8 cellular contexts compared by ENCODE assay signal in the genomic region with DNA sequence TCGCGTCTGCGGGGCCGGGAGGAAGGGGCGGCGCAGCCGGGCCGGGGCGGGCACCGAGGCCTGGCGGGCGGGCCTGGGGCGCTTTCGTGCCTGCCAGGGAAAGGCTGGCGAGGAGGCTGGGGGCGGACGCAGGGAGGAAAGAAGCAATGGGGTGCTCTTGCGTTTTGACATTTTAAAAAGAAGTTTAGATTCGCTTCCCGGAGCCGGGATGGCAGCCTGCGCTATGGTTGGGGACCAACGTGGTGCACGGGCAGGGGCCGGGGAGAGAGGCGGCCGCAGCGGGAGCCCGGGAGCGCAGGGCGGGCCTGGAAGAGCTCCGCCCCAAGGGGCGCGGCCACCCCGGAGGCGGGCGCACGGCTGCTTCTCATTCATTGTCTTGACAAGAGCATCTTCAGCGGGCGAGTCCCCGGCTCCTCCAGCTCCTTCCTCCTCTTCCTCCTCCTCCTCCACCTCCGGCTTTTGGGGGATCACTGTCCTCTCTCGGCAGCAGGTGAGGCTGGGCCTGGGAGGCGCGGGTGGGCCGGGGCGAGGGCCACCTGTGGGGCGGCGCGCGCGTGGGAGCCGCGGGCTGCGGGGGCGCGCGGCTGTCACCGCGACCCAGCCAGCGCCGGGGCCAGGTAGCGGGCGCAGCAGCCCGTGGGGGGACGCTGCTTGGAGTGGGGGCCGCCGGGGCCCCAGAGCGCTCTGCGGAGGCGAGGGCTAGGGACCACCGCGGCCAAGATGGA. TPM values are rescaled to one million over a fixed set of nuclear protein-coding genes. Genes with fewer than 3 reads are reported as not detected.
DNase-seq lines count a peak whose midpoint lies in the region; ATAC-seq and TF ChIP-seq lines count a peak whose summit lies in the region.

Gene CORO1A (plus strand): TSS at position 367 of the 725 bp plus-strand sequence. CDS start 1,608 bp downstream, outside the sequence.

- peak within 1 kb of the TSS; percentile 80 to 97 (median 86) for H3K27ac ChIP-seq in Peyer's patch

- no peaks in the 10 kb centered on the region for H3K9me3 ChIP-seq in Peyer's patch

- peaks cover 11% of the 10 kb centered on the region for H3K36me3 Mint-ChIP-seq in natural killer cell treated with Interleukin-12 subunit alpha and Interleukin-12 subunit beta and Interleukin-15 and Interleukin-18, amount 100 ng/mL, for 72 hours

- no peaks in the 10 kb centered on the region for H3K36me3 ChIP-seq in Peyer's patch

- H3K4me3 ChIP-seq in Peyer's patch = peak within 1 kb of the TSS; percentile 65 to 97 (median 67)

- no peak for TF ChIP-seq CTCF in Peyer's patch (IDR thresholded peaks at IDR 0.05)

- peaks cover 0 to 39% (median 19%) of the 10 kb centered on the region in 4 donors for H3K4me1 ChIP-seq in Peyer's patch

- DNase-seq in CD1c-positive myeloid dendritic cell (ENCODE audit: extremely low spot score) (peak; percentile 87), HUDEP-2 (lab: John Stamatoyannopoulos, UW; ENCODE audit: unreplicated experiment in 76 of 76) (peak in 60 of 76 experiments; percentile 3 to 69 (median 48)), Peyer's patch (peak; percentile 90 to 96 (median 96)), activated T-helper 1 cell treated with Interleukin-2 at 50 U/mL for 16 hours (ENCODE audit: low read depth) (peak; percentile 78), fibroblast of peridontal ligament (ENCODE audit: extremely low read depth) (peak; percentile 63)
- peak; percentile 90 for DNase-seq in natural killer cell treated with Interleukin-12 subunit alpha and Interleukin-12 subunit beta and Interleukin-15 and Interleukin-18, amount 100 ng/mL, for 72 hours (ENCODE audit: low spot score)
- DNase-seq in stimulated activated naive CD4-positive, alpha-beta T cell (lab: John Stamatoyannopoulos, UW) = peak; percentile 70 to 91 (median 80)

- peak; percentile 47 for ATAC-seq in GM19438 (IDR thresholded peaks at IDR 0.05; ENCODE audit: low read depth, unreplicated experiment)
- ATAC-seq in natural killer cell treated with Interleukin-12 subunit alpha and Interleukin-12 subunit beta and Interleukin-15 and Interleukin-18, amount 100 ng/mL, for 72 hours = peak; percentile 72 to 80

- H3K4me3 Mint-ChIP-seq in natural killer cell treated with Interleukin-12 subunit alpha and Interleukin-12 subunit beta and Interleukin-15 and Interleukin-18, amount 100 ng/mL, for 72 hours = peak within 1 kb of the TSS; percentile 98

- H3K27ac Mint-ChIP-seq in natural killer cell treated with Interleukin-12 subunit alpha and Interleukin-12 subunit beta and Interleukin-15 and Interleukin-18, amount 100 ng/mL, for 72 hours = peak within 1 kb of the TSS; percentile 95 to 98

- H3K27me3 Mint-ChIP-seq in natural killer cell treated with Interleukin-12 subunit alpha and Interleukin-12 subunit beta and Interleukin-15 and Interleukin-18, amount 100 ng/mL, for 72 hours = no peaks in the 10 kb centered on the region

- H3K9me3 Mint-ChIP-seq in natural killer cell treated with Interleukin-12 subunit alpha and Interleukin-12 subunit beta and Interleukin-15 and Interleukin-18, amount 100 ng/mL, for 72 hours = no peaks in the 10 kb centered on the region

- TF ChIP-seq POLR2A in Peyer's patch (IDR thresholded peaks at IDR 0.05) = peak; percentile 37 to 48

- H3K4me1 Mint-ChIP-seq in natural killer cell treated with Interleukin-12 subunit alpha and Interleukin-12 subunit beta and Interleukin-15 and Interleukin-18, amount 100 ng/mL, for 72 hours (ENCODE audit: low read depth in 2 of 2) = peaks cover 19 to 33% of the 10 kb centered on the region in 2 donors

- no peaks in the 10 kb centered on the region for H3K27me3 ChIP-seq in Peyer's patch

RNA-seq across cellular contexts. Expression of gene CORO1A, which starts in this region (rescaled TPM):
- total RNA-seq in Peyer's patch = 100 to 1,000 TPM in 1 of 4 donors, 10 to 100 TPM in 3; 21.2 to 205 (median 32.1) TPM
- total RNA-seq in natural killer cell treated with Interleukin-12 subunit alpha and Interleukin-12 subunit beta and Interleukin-15 and Interleukin-18, amount 100 ng/mL, for 72 hours = 1,000 to 10,000 TPM in 1 of 2 donors, 100 to 1,000 TPM in 1; 987 to 1,615 TPM

Comparison
In these comparisons a context has a peak if more than half of its experiments do, and no peak if none do; other contexts are left out.
1. Peak in every context shown above with its lines: DNase-seq, ATAC-seq, H3K4me3 ChIP-seq and H3K27ac ChIP-seq.
2. RNA of gene CORO1A (total RNA-seq): 987 to 1,615 TPM in natural killer cell treated with Interleukin-12 subunit alpha and Interleukin-12 subunit beta and Interleukin-15 and Interleukin-18, amount 100 ng/mL, for 72 hours; 21.2 to 205 TPM in Peyer's patch; every median in the first group is over 4 times any median in the second.